8 cellular contexts compared by ENCODE assay signal in the genomic region with DNA sequence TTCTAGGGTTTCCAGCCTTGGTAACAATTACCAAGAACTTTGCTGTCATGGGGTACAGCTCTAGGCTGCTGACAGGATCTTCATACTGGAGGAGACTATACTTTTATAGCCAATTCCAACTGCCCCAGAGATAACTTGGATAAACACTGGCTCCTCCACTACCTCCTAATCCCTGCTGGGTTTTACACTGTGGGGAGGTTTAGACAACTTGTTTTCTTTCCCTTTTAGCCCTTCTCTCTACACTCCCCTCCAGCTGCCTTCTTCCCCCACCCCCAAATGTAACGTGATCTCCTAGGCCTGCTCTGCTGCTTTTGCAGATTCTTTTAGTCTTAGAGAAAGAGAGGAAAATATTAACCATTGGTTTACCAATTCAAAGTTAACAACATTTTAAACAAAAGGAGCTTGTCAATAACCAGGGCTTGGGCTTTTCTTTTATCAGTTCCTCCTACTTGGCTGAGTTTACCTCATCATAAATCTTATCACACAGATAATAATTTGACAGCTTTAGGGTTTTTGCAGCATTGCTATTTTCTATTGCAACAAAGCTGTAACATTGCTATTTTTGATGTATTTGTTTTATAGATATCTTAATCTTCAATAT. TPM values are rescaled to one million over a fixed set of nuclear protein-coding genes. Genes with fewer than 3 reads are reported as not detected.
DNase-seq lines count a peak whose midpoint lies in the region; ATAC-seq and TF ChIP-seq lines count a peak whose summit lies in the region.

No MANE protein-coding gene starts in this region.

- H3K36me3 Mint-ChIP-seq in stimulated activated memory B cell treated with anti-CD40 and anti-IgM and Interleukin-4, amounts not matched to agents 10 μg/mL and 1 μg/mL and 100 μg/mL, for 72 hours: peaks cover 9% of the 10 kb centered on the region

- peak; percentile 49 for ATAC-seq in PC-3
- no peak for ATAC-seq in HG03097 (IDR thresholded peaks at IDR 0.05; ENCODE audit: low FRiP score, unreplicated experiment)
- no peak for ATAC-seq in stimulated activated memory B cell treated with anti-CD40 and anti-IgM and Interleukin-4, amounts not matched to agents 10 μg/mL and 1 μg/mL and 100 μg/mL, for 72 hours

- no peaks in the 10 kb centered on the region for H3K27me3 Mint-ChIP-seq in stimulated activated memory B cell treated with anti-CD40 and anti-IgM and Interleukin-4, amounts not matched to agents 10 μg/mL and 1 μg/mL and 100 μg/mL, for 72 hours

- no peak overlapping the region for H2AFZ ChIP-seq in PC-3 (ENCODE audit: low read length)
- no peak overlapping the region for H2AFZ ChIP-seq in fibroblast of lung (ENCODE audit: low read length)
- peak overlapping the region; percentile 45 for H2AFZ ChIP-seq in parathyroid adenoma

- H3K9me3 ChIP-seq in PC-3 (ENCODE audit: low read length) (no peaks in the 10 kb centered on the region), fibroblast of lung (ENCODE audit: control insufficient read depth, insufficient read depth, low read depth, low read length) (no peaks in the 10 kb centered on the region), parathyroid adenoma (ENCODE audit: control insufficient read depth, low read length) (no peaks in the 10 kb centered on the region)

- no peaks in the 10 kb centered on the region for H3F3A ChIP-seq in PC-3 (ENCODE audit: low read length, unreplicated experiment)

- H3K9me3 Mint-ChIP-seq in stimulated activated memory B cell treated with anti-CD40 and anti-IgM and Interleukin-4, amounts not matched to agents 10 μg/mL and 1 μg/mL and 100 μg/mL, for 72 hours: peaks cover 5% of the 10 kb centered on the region

- no peaks in the 10 kb centered on the region for H3K4me1 Mint-ChIP-seq in stimulated activated memory B cell treated with anti-CD40 and anti-IgM and Interleukin-4, amounts not matched to agents 10 μg/mL and 1 μg/mL and 100 μg/mL, for 72 hours

- no peak overlapping the region for H3K27ac Mint-ChIP-seq in stimulated activated memory B cell treated with anti-CD40 and anti-IgM and Interleukin-4, amounts not matched to agents 10 μg/mL and 1 μg/mL and 100 μg/mL, for 72 hours

- H3K79me2 ChIP-seq in PC-3 (ENCODE audit: low read length): no peaks in the 10 kb centered on the region
- peaks cover 13% of the 10 kb centered on the region for H3K79me2 ChIP-seq in fibroblast of lung (ENCODE audit: control insufficient read depth, insufficient read depth, low read length)
- H3K79me2 ChIP-seq in parathyroid adenoma: peaks cover 2% of the 10 kb centered on the region

- no peaks in the 10 kb centered on the region for H3K9me2 ChIP-seq in PC-3 (replicated peaks; ENCODE audit: low read length)

- POLR2A ChIA-PET in PC-3 (lab: Charles Lee; ENCODE audit: unreplicated experiment): interaction anchor here (0.5 kb wide), 1 partner anchor 11 kb away, joined by 4 read pairs; no protein-coding TSS in a partner anchor

- CTCF ChIA-PET in PC-3 (lab: Charles Lee): no interaction called here

- no peak overlapping the region for H3K4me3 Mint-ChIP-seq in stimulated activated memory B cell treated with anti-CD40 and anti-IgM and Interleukin-4, amounts not matched to agents 10 μg/mL and 1 μg/mL and 100 μg/mL, for 72 hours

- DNase-seq in ELR (ENCODE audit: low read depth): peak; percentile 28
- peak; percentile 23 for DNase-seq in PC-3
- peak; percentile 81 to 89 for DNase-seq in fibroblast of lung (ENCODE audit: low read depth in 2 of 2)
- no peak for DNase-seq in DMS153 (lab: John Stamatoyannopoulos, UW)
- no peak for DNase-seq in NCI-H1048 (lab: John Stamatoyannopoulos, UW)

- no peaks in the 10 kb centered on the region for H3K27me3 ChIP-seq in PC-3 (ENCODE audit: low read length)
- no peaks in the 10 kb centered on the region for H3K27me3 ChIP-seq in fibroblast of lung (ENCODE audit: control insufficient read depth, insufficient read depth, low read length)
- H3K27me3 ChIP-seq in parathyroid adenoma (ENCODE audit: control insufficient read depth, insufficient read depth, low read length): no peaks in the 10 kb centered on the region

- H3K27ac ChIP-seq in PC-3 (ENCODE audit: low read length) (no peak overlapping the region), fibroblast of lung (ENCODE audit: insufficient read depth, low read length) (peak overlapping the region; percentile 71), parathyroid adenoma (peak overlapping the region; percentile 91)

- intact Hi-C loops in PC-3 (cut with micrococcal nuclease): no loop called here

- peaks cover 12% of the 10 kb centered on the region for H3K4me1 ChIP-seq in PC-3 (ENCODE audit: insufficient read depth, low read length)
- peaks cover 21% of the 10 kb centered on the region for H3K4me1 ChIP-seq in fibroblast of lung (ENCODE audit: control insufficient read depth, extremely low read depth, insufficient read depth, low read length)
- H3K4me1 ChIP-seq in parathyroid adenoma: peaks cover 16% of the 10 kb centered on the region

- no peaks in the 10 kb centered on the region for H4K20me1 ChIP-seq in PC-3 (ENCODE audit: low read length)
- H4K20me1 ChIP-seq in fibroblast of lung (ENCODE audit: control insufficient read depth, extremely low read depth, insufficient read depth, low read length): no peaks in the 10 kb centered on the region

- no TSS peak for BruUV-seq in PC-3 (replicated peaks; lab: Mats Ljungman, UMichigan)

- H3K4me2 ChIP-seq in PC-3 (ENCODE audit: low read length) (peak overlapping the region; percentile 18; the same call in 1 of the 2 replicates), fibroblast of lung (ENCODE audit: extremely low read depth, insufficient read depth, low read length) (peak overlapping the region; percentile 75), parathyroid adenoma (ENCODE audit: low read length) (peak overlapping the region; percentile 51)

- no peaks in the 10 kb centered on the region for H3K36me3 ChIP-seq in PC-3 (ENCODE audit: low read depth, low read length)
- H3K36me3 ChIP-seq in fibroblast of lung (ENCODE audit: control insufficient read depth, insufficient read depth, low read length): no peaks in the 10 kb centered on the region
- H3K36me3 ChIP-seq in parathyroid adenoma (ENCODE audit: control insufficient read depth, insufficient read depth, low read length): no peaks in the 10 kb centered on the region

- TF ChIP-seq CTCF in PC-3 (conservative IDR thresholded peaks at IDR 0.05; ENCODE audit: low read depth, low read length): no peak
- TF ChIP-seq CTCF in fibroblast of lung (conservative IDR thresholded peaks at IDR 0.05 in 1 of 2, IDR thresholded peaks at IDR 0.05 in 1 of 2; ENCODE audit: low read depth in 1 of 2, low read length in 2 of 2): no peak
- no peak for TF ChIP-seq CTCF in parathyroid adenoma (IDR thresholded peaks at IDR 0.05)

- no peak overlapping the region for H3K4me3 ChIP-seq in PC-3 (ENCODE audit: low read length)
- H3K4me3 ChIP-seq in fibroblast of lung (replicated peaks in 1 of 4; ENCODE audit: control extremely low read depth in 1 of 4, insufficient read depth in 1 of 4, low read depth in 3 of 4, low read length in 4 of 4): peak overlapping the region; percentile 17 to 47 (median 24)
- peak overlapping the region; percentile 40 for H3K4me3 ChIP-seq in parathyroid adenoma (ENCODE audit: low read depth, low read length)

- no peak overlapping the region for H3K9ac ChIP-seq in PC-3 (ENCODE audit: low read length)
- peak overlapping the region; percentile 18 for H3K9ac ChIP-seq in fibroblast of lung (ENCODE audit: insufficient read depth, low read length)
- no peak overlapping the region for H3K9ac ChIP-seq in parathyroid adenoma

RNA-seq across cellular contexts. Expression of a gene that starts 9.9 kb away (rescaled TPM):
- total RNA-seq in PC-3 (2014; rRNA removed) (22.8 and 28.3 TPM in 2 replicates), fibroblast of lung (47.8 and 65.4 TPM in 2 replicates)
- polyA plus RNA-seq in fibroblast of lung: 44.3 and 46.6 TPM in 2 replicates
- 61.9 and 70.2 TPM in 2 replicates for polyA plus RNA-seq in fibroblast of lung (2012)
- 142 and 174 TPM in 2 replicates for polyA minus RNA-seq in fibroblast of lung (ENCODE audit: low replicate concordance)

Comparison
In these comparisons a context has a peak if more than half of its experiments do, and no peak if none do; other contexts are left out.
1. DNase-seq: peak in ELR (single experiment), PC-3 (single experiment) and fibroblast of lung (2 of 2); none in DMS153 (single experiment) and NCI-H1048 (single experiment).
2. H3K4me2 ChIP-seq: peak in every context shown above with its lines; median percentile 75 in fibroblast of lung; 51 in parathyroid adenoma; 18 in PC-3.